In the genomic region with DNA sequence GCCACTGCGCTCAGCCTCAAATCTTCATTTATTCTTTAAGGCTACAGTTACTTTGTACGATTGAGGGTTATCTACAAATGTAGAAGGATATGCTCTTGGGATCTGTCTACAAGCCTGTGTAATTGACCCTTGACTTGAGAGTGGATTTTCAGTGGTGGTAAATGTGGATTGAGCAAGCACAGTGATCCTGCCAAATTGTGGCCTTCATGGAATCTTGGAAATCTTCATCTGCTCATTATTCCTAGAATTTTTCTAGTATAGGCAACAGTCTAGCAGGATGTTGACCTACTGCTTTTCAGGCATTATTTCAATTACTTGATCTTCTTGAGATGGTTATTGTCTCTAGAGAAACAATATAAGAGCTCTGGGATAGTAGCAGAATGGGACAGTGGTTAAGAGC, we compare ENCODE assay signal across 24 cellular contexts.
"Had no signal": no experiment of that assay in that cellular context is flagged by ENCODE, and none has a peak within 500 bp of the region (broad histone marks: within the 10 kb centered on the region; RNA-seq: fewer than 3 reads in every experiment).

No MANE protein-coding gene starts in this region.

- H3K9me3 ChIP-seq: body of pancreas, Peyer's patch had no signal

- H3K27me3 ChIP-seq: body of pancreas, Peyer's patch had no signal

- H3K4me1 ChIP-seq: body of pancreas, Peyer's patch had no signal

- H3K4me3 ChIP-seq: body of pancreas, Peyer's patch had no signal

- DNase-seq: activated CD4-positive, alpha-beta T cell treated with anti-CD3 and anti-CD28 coated beads for 48 hours; activated CD4-positive, alpha-beta T cell treated with anti-CD3 and anti-CD28 coated beads, Interleukin-2, amount 50 U/mL, for 4 hours; activated CD4-positive, CD25-positive, alpha-beta regulatory T cell treated with anti-CD3 and anti-CD28 coated beads, Interleukin-2, amount 50 U/mL, for 72 hours; activated CD8-positive, alpha-beta memory T cell treated with anti-CD3 and anti-CD28 coated beads, Interleukin-2, amount 50 U/mL, for 48 hours; activated CD8-positive, alpha-beta T cell treated with anti-CD3 and anti-CD28 coated beads, Interleukin-2, amount 10 ng/mL, durations not matched to agents 7 days and 5 days; activated effector memory CD4-positive, alpha-beta T cell treated with Interleukin-2 at 50 U/mL for 16 hours; activated naive CD4-positive, alpha-beta T cell; activated T-cell treated with anti-CD3 and anti-CD28 coated beads, Interleukin-2, amount 50 U/mL, for 1 hour; aorta; body of pancreas; Karpas-422; MM.1S; NCI-H1105; NCI-H1436; NCI-H1694 treated with DMSO at 0.1 percent for 48 hours; NCI-H2029 treated with DMSO at 0.1 percent for 48 hours; NCI-H510A treated with DMSO at 0.1 percent for 48 hours; NCI-H69; NK-92 treated with Interleukin-12 subunit alpha and Interleukin-12 subunit beta, amount 100 ng/mL, for 24 hours; Peyer's patch; SHP77 treated with DMSO at 0.1 percent for 48 hours had no signal

- H3K27ac ChIP-seq: body of pancreas, Peyer's patch, RWPE1 had no signal

- H3K36me3 ChIP-seq: Peyer's patch had no signal

- ATAC-seq: activated CD8-positive, alpha-beta T cell treated with anti-CD3 and anti-CD28 coated beads, Interleukin-2, amount 10 ng/mL, durations not matched to agents 7 days and 5 days; body of pancreas; WTC11 had no signal

- FAIRE-seq: bronchial epithelial cell had no signal
